Comparison of ENCODE assay signal across 1 cellular context in the genomic region with DNA sequence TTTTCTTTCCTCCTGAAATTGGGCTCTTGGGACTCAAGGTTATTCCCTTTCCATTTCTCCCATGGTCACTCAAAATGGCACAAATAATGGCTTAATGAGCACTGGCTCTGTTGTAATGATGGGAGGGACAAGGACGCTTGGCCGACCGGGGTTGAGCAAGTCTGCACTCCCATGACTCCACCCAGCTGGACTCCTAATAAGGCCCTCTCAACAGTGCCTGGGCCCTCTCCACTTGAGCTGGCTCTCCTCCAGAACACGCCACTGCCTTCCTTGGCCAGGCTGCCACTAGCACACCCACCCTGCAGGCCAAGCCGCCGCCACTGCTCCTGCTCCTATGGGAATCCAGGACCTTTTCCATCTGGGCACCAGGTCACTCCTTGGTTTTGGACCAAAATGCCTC.
TF ChIP-seq lines count a peak whose summit lies in the region.

No MANE protein-coding gene starts in this region.

TF ChIP-seq in GM23338, 12 proteins besides CTCF, POLR2A, EP300 and RAD21 (continued from another document):
- TF ChIP-seq, protein P1, sequence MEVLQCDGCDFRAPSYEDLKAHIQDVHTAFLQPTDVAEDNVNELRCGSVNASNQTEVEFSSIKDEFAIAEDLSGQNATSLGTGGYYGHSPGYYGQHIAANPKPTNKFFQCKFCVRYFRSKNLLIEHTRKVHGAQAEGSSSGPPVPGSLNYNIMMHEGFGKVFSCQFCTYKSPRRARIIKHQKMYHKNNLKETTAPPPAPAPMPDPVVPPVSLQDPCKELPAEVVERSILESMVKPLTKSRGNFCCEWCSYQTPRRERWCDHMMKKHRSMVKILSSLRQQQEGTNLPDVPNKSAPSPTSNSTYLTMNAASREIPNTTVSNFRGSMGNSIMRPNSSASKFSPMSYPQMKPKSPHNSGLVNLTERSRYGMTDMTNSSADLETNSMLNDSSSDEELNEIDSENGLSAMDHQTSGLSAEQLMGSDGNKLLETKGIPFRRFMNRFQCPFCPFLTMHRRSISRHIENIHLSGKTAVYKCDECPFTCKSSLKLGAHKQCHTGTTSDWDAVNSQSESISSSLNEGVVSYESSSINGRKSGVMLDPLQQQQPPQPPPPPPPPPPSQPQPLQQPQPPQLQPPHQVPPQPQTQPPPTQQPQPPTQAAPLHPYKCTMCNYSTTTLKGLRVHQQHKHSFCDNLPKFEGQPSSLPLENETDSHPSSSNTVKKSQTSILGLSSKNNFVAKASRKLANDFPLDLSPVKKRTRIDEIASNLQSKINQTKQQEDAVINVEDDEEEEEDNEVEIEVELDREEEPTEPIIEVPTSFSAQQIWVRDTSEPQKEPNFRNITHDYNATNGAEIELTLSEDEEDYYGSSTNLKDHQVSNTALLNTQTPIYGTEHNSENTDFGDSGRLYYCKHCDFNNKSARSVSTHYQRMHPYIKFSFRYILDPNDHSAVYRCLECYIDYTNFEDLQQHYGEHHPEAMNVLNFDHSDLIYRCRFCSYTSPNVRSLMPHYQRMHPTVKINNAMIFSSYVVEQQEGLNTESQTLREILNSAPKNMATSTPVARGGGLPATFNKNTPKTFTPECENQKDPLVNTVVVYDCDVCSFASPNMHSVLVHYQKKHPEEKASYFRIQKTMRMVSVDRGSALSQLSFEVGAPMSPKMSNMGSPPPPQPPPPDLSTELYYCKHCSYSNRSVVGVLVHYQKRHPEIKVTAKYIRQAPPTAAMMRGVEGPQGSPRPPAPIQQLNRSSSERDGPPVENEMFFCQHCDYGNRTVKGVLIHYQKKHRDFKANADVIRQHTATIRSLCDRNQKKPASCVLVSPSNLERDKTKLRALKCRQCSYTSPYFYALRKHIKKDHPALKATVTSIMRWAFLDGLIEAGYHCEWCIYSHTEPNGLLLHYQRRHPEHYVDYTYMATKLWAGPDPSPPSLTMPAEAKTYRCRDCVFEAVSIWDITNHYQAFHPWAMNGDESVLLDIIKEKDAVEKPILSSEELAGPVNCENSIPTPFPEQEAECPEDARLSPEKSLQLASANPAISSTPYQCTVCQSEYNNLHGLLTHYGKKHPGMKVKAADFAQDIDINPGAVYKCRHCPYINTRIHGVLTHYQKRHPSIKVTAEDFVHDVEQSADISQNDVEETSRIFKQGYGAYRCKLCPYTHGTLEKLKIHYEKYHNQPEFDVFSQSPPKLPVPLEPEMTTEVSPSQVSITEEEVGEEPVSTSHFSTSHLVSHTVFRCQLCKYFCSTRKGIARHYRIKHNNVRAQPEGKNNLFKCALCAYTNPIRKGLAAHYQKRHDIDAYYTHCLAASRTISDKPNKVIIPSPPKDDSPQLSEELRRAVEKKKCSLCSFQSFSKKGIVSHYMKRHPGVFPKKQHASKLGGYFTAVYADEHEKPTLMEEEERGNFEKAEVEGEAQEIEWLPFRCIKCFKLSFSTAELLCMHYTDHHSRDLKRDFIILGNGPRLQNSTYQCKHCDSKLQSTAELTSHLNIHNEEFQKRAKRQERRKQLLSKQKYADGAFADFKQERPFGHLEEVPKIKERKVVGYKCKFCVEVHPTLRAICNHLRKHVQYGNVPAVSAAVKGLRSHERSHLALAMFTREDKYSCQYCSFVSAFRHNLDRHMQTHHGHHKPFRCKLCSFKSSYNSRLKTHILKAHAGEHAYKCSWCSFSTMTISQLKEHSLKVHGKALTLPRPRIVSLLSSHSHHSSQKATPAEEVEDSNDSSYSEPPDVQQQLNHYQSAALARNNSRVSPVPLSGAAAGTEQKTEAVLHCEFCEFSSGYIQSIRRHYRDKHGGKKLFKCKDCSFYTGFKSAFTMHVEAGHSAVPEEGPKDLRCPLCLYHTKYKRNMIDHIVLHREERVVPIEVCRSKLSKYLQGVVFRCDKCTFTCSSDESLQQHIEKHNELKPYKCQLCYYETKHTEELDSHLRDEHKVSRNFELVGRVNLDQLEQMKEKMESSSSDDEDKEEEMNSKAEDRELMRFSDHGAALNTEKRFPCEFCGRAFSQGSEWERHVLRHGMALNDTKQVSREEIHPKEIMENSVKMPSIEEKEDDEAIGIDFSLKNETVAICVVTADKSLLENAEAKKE (CRISPR knock-in tag; IDR thresholded peaks at IDR 0.05), result no peak
